In genomic region chr3:127802620-127803019, GRCh38 we compare ENCODE assay signal across 17 cellular contexts.
"Had no signal": no experiment of that assay in that cellular context is flagged by ENCODE, and none has a peak within 500 bp of the region (broad histone marks: within the 10 kb centered on the region; RNA-seq: fewer than 3 reads in every experiment).

No MANE protein-coding gene starts in this region.

- H3K36me3 ChIP-seq: neural progenitor cell, pancreas, WERI-Rb-1 had no signal

- DNase-seq: activated CD4-positive, alpha-beta memory T cell treated with anti-CD3 and anti-CD28 coated beads for 36 hours; activated CD8-positive, alpha-beta memory T cell treated with anti-CD3 and anti-CD28 coated beads, Interleukin-2, amount 10 ng/mL, durations not matched to agents 7 days and 5 days; activated naive CD4-positive, alpha-beta T cell treated with anti-CD3 and anti-CD28 coated beads, Interleukin-2, amount 10 ng/mL, durations not matched to agents 7 days and 5 days; activated T-cell treated with anti-CD3 and anti-CD28 coated beads, Interleukin-2, amount 50 U/mL, for 24 hours; endodermal cell; hypothalamus; lower lobe of right lung; midbrain; naive B cell; pancreas; stimulated activated CD4-positive, alpha-beta T cell treated with anti-CD3 and anti-CD28 coated beads, Interleukin-4, amount 100 ng/mL, for 1 hour; stimulated activated naive B cell treated with anti-CD40 and anti-IgM and Interleukin-4, amounts not matched to agents 10 μg/mL and 1 μg/mL and 100 μg/mL, for 72 hours; T-helper 17 cell; tibial artery; WERI-Rb-1 had no signal

- H3K4me2 ChIP-seq: neural progenitor cell had no signal

- H3K4me1 ChIP-seq: ascending aorta, neural progenitor cell, pancreas had no signal

- H3K36me3 Mint-ChIP-seq: activated CD4-positive, alpha-beta memory T cell treated with anti-CD3 and anti-CD28 coated beads for 36 hours; activated naive CD4-positive, alpha-beta T cell treated with anti-CD3 and anti-CD28 coated beads, Interleukin-2, amount 10 ng/mL, durations not matched to agents 7 days and 5 days; naive B cell; neural progenitor cell had no signal

- ATAC-seq: activated CD8-positive, alpha-beta memory T cell treated with anti-CD3 and anti-CD28 coated beads, Interleukin-2, amount 10 ng/mL, durations not matched to agents 7 days and 5 days; lower lobe of right lung; pancreas; stimulated activated naive B cell treated with anti-CD40 and anti-IgM and Interleukin-4, amounts not matched to agents 10 μg/mL and 1 μg/mL and 100 μg/mL, for 72 hours; T-helper 17 cell had no signal

- H3K4me3 Mint-ChIP-seq: activated CD4-positive, alpha-beta memory T cell treated with anti-CD3 and anti-CD28 coated beads for 36 hours; activated CD8-positive, alpha-beta memory T cell treated with anti-CD3 and anti-CD28 coated beads, Interleukin-2, amount 10 ng/mL, durations not matched to agents 7 days and 5 days; activated naive CD4-positive, alpha-beta T cell treated with anti-CD3 and anti-CD28 coated beads, Interleukin-2, amount 10 ng/mL, durations not matched to agents 7 days and 5 days; activated T-cell treated with anti-CD3 and anti-CD28 coated beads, Interleukin-2, amount 50 U/mL, for 24 hours; endodermal cell; naive B cell; neural progenitor cell; stimulated activated naive B cell treated with anti-CD40 and anti-IgM and Interleukin-4, amounts not matched to agents 10 μg/mL and 1 μg/mL and 100 μg/mL, for 72 hours; T-helper 17 cell had no signal

- H3K27ac ChIP-seq: ascending aorta, lower lobe of right lung, neural progenitor cell, pancreas, tibial artery, WERI-Rb-1 had no signal

- H2AFZ ChIP-seq: neural progenitor cell had no signal

- H3K4me1 Mint-ChIP-seq: endodermal cell had no signal

- H3K27me3 ChIP-seq: ascending aorta, neural progenitor cell, pancreas, tibial artery had no signal

- H3K27ac Mint-ChIP-seq: activated CD4-positive, alpha-beta memory T cell treated with anti-CD3 and anti-CD28 coated beads for 36 hours; activated naive CD4-positive, alpha-beta T cell treated with anti-CD3 and anti-CD28 coated beads, Interleukin-2, amount 10 ng/mL, durations not matched to agents 7 days and 5 days; activated T-cell treated with anti-CD3 and anti-CD28 coated beads, Interleukin-2, amount 50 U/mL, for 24 hours; endodermal cell; neural progenitor cell; stimulated activated naive B cell treated with anti-CD40 and anti-IgM and Interleukin-4, amounts not matched to agents 10 μg/mL and 1 μg/mL and 100 μg/mL, for 72 hours; T-helper 17 cell had no signal

- H3K9me3 ChIP-seq: ascending aorta, lower lobe of right lung, pancreas, tibial artery had no signal

- H3K27me3 Mint-ChIP-seq: activated CD4-positive, alpha-beta memory T cell treated with anti-CD3 and anti-CD28 coated beads for 36 hours; activated CD8-positive, alpha-beta memory T cell treated with anti-CD3 and anti-CD28 coated beads, Interleukin-2, amount 10 ng/mL, durations not matched to agents 7 days and 5 days; activated T-cell treated with anti-CD3 and anti-CD28 coated beads, Interleukin-2, amount 50 U/mL, for 24 hours; naive B cell; stimulated activated naive B cell treated with anti-CD40 and anti-IgM and Interleukin-4, amounts not matched to agents 10 μg/mL and 1 μg/mL and 100 μg/mL, for 72 hours had no signal

- H3K9me3 Mint-ChIP-seq: activated CD4-positive, alpha-beta memory T cell treated with anti-CD3 and anti-CD28 coated beads for 36 hours; activated naive CD4-positive, alpha-beta T cell treated with anti-CD3 and anti-CD28 coated beads, Interleukin-2, amount 10 ng/mL, durations not matched to agents 7 days and 5 days; activated T-cell treated with anti-CD3 and anti-CD28 coated beads, Interleukin-2, amount 50 U/mL, for 24 hours; endodermal cell; naive B cell; neural progenitor cell had no signal

- H3K4me3 ChIP-seq: ascending aorta, lower lobe of right lung, neural progenitor cell, pancreas, tibial artery had no signal

- H3K9ac ChIP-seq: neural progenitor cell had no signal
